In genomic region chr10:103062854-103063642, GRCh38 we compare ENCODE assay signal across 10 cellular contexts.
DNase-seq lines count a peak whose midpoint lies in the region; ATAC-seq lines count a peak whose summit lies in the region.
"Had no signal": no experiment of that assay in that cellular context is flagged by ENCODE, and none has a peak within 500 bp of the region (broad histone marks: within the 10 kb centered on the region; RNA-seq: fewer than 3 reads in every experiment).

No MANE protein-coding gene starts in this region.

- ATAC-seq in GM19351 (IDR thresholded peaks at IDR 0.05; ENCODE audit: unreplicated experiment) (no peak), GM21825 (IDR thresholded peaks at IDR 0.05; ENCODE audit: unreplicated experiment) (no peak)

- DNase-seq in Daoy (ENCODE audit: low read depth): peak; percentile 13
- DNase-seq in HT-29 (ENCODE audit: low spot score): peak; percentile 53
- DNase-seq in anterior cingulate cortex (lab: John Stamatoyannopoulos, UW): peak in 32 of 58 donors; percentile 8 to 68 (median 36)
- peak; percentile 70 for DNase-seq in midbrain (lab: John Stamatoyannopoulos, UW)
- no peak for DNase-seq in NCI-H510A (lab: John Stamatoyannopoulos, UW)
- DNase-seq: activated CD4-positive, alpha-beta T cell treated with anti-CD3 and anti-CD28 coated beads, Interleukin-2, amount 50 U/mL, for 1 hour; activated naive CD8-positive, alpha-beta T cell treated with anti-CD3 and anti-CD28 coated beads, Interleukin-2, amount 10 ng/mL, durations not matched to agents 7 days and 5 days; NCI-H1694 had no signal
